1 cellular context compared by ENCODE assay signal in the genomic region with DNA sequence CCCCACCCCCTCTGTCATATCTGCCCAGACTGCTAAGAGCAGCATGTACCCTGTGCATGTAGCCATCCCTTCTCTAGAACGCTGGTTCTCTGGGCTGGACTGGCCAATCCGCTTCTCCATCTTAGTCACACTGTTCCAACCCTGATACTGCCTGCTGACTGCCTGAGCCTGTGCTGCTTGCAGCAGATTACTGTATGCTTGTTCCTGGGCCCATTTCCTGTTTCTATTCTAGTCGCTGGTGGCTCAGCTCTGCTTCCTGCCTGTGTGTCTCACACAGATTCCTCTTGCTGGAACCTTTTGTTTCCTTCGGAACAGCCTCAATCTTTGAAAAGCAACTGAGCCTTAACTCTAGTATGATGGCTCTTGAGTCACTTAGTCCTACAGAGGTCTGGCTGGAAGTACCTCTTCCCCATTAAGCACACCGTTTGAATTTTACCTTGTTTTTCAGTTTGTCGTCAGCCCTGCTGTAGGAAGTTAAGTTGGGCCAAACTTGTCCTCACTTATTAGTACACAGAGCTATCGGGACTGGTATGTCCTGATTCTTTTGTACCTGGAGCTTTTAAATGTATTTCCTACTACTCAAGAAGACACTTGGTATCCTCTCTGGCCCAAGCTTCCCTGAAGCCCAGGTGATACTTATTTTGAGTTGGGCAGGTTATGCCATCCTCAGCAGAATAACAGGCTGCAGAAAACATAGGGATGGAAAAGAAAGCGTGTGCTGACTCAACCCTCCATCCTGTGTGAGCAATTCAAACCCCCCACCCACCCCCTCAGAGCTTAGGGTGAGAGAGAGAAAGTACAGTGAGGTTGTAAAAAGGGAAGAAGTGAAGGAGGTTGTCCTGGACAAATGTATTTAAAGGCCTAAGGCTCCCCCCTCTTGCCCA.
TF ChIP-seq lines count a peak whose summit lies in the region.

No MANE protein-coding gene starts in this region.

TF ChIP-seq in GM12878, 131 proteins besides CTCF, POLR2A, EP300 and RAD21 (continued from another document and continues in another):
- TF ChIP-seq ASH2L (IDR thresholded peaks at IDR 0.05; ENCODE audit: borderline replicate concordance, low read depth) = no peak
- no peak for TF ChIP-seq SUZ12 (IDR thresholded peaks at IDR 0.05; ENCODE audit: unreplicated experiment)
- no peak for TF ChIP-seq HDAC6 (IDR thresholded peaks at IDR 0.05; ENCODE audit: unreplicated experiment)
- TF ChIP-seq NBN (IDR thresholded peaks at IDR 0.05) = peak; percentile 99
- TF ChIP-seq STAT3 (IDR thresholded peaks at IDR 0.05; ENCODE audit: low read depth, low read length) = no peak
- TF ChIP-seq, protein P1, sequence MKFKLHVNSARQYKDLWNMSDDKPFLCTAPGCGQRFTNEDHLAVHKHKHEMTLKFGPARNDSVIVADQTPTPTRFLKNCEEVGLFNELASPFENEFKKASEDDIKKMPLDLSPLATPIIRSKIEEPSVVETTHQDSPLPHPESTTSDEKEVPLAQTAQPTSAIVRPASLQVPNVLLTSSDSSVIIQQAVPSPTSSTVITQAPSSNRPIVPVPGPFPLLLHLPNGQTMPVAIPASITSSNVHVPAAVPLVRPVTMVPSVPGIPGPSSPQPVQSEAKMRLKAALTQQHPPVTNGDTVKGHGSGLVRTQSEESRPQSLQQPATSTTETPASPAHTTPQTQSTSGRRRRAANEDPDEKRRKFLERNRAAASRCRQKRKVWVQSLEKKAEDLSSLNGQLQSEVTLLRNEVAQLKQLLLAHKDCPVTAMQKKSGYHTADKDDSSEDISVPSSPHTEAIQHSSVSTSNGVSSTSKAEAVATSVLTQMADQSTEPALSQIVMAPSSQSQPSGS (IDR thresholded peaks at IDR 0.05; ENCODE audit: low read length) = peak; percentile 73; the same call in 1 of the 2 replicates
- TF ChIP-seq SREBF1 (IDR thresholded peaks at IDR 0.05; ENCODE audit: low read length) = no peak
- TF ChIP-seq NR2F1 (conservative IDR thresholded peaks at IDR 0.05) = no peak
- TF ChIP-seq, protein P2, sequence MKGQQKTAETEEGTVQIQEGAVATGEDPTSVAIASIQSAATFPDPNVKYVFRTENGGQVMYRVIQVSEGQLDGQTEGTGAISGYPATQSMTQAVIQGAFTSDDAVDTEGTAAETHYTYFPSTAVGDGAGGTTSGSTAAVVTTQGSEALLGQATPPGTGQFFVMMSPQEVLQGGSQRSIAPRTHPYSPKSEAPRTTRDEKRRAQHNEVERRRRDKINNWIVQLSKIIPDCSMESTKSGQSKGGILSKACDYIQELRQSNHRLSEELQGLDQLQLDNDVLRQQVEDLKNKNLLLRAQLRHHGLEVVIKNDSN (IDR thresholded peaks at IDR 0.05; ENCODE audit: borderline replicate concordance, extremely low read length, insufficient read depth, low read depth, low read length) = peak; percentile 28
- no peak for TF ChIP-seq SMAD1 (IDR thresholded peaks at IDR 0.05; ENCODE audit: low read depth, partially characterized antibody)
- peak in 1 of 2 experiments; percentile 99; a peak in 2 of 4 replicates for TF ChIP-seq ETV6 (conservative IDR thresholded peaks at IDR 0.05 in 1 of 2, IDR thresholded peaks at IDR 0.05 in 1 of 2; ENCODE audit: borderline replicate concordance in 1 of 2, low read depth in 1 of 2)
- peak; percentile 37; the same call in 1 of the 2 replicates for TF ChIP-seq ZNF217 (IDR thresholded peaks at IDR 0.05)
- peak; percentile 90 for TF ChIP-seq YY1 (IDR thresholded peaks at IDR 0.05; ENCODE audit: low read depth, low read length)
- no peak for TF ChIP-seq KDM1A (IDR thresholded peaks at IDR 0.05; ENCODE audit: borderline replicate concordance)
- TF ChIP-seq JUND (IDR thresholded peaks at IDR 0.05; ENCODE audit: low read depth, low read length) = no peak
- TF ChIP-seq, protein P3, sequence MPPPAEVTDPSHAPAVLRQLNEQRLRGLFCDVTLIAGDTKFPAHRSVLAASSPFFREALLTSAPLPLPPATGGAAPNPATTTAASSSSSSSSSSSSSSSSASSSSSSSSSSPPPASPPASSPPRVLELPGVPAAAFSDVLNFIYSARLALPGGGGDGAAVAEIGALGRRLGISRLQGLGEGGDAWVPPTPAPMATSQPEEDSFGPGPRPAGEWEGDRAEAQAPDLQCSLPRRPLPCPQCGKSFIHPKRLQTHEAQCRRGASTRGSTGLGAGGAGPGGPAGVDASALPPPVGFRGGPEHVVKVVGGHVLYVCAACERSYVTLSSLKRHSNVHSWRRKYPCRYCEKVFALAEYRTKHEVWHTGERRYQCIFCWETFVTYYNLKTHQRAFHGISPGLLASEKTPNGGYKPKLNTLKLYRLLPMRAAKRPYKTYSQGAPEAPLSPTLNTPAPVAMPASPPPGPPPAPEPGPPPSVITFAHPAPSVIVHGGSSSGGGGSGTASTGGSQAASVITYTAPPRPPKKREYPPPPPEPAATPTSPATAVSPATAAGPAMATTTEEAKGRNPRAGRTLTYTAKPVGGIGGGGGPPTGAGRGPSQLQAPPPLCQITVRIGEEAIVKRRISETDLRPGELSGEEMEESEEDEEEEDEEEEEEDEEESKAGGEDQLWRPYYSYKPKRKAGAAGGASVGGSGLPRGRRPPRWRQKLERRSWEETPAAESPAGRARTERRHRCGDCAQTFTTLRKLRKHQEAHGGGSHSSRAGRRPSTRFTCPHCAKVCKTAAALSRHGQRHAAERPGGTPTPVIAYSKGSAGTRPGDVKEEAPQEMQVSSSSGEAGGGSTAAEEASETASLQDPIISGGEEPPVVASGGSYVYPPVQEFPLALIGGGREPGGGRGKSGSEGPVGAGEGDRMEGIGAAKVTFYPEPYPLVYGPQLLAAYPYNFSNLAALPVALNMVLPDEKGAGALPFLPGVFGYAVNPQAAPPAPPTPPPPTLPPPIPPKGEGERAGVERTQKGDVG (CRISPR knock-in tag; IDR thresholded peaks at IDR 0.05) = no peak
- no peak; the same call in 1 of the 2 replicates for TF ChIP-seq CBFB (IDR thresholded peaks at IDR 0.05; ENCODE audit: low read depth)
- no peak for TF ChIP-seq GATAD2B (conservative IDR thresholded peaks at IDR 0.05; ENCODE audit: low read depth)
- peak; percentile 84 for TF ChIP-seq CREB1 (IDR thresholded peaks at IDR 0.05; ENCODE audit: low read depth)
- TF ChIP-seq, protein P4, sequence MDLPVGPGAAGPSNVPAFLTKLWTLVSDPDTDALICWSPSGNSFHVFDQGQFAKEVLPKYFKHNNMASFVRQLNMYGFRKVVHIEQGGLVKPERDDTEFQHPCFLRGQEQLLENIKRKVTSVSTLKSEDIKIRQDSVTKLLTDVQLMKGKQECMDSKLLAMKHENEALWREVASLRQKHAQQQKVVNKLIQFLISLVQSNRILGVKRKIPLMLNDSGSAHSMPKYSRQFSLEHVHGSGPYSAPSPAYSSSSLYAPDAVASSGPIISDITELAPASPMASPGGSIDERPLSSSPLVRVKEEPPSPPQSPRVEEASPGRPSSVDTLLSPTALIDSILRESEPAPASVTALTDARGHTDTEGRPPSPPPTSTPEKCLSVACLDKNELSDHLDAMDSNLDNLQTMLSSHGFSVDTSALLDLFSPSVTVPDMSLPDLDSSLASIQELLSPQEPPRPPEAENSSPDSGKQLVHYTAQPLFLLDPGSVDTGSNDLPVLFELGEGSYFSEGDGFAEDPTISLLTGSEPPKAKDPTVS (IDR thresholded peaks at IDR 0.05; ENCODE audit: low read depth, low read length) = no peak
- no peak for TF ChIP-seq CHD1 (IDR thresholded peaks at IDR 0.05; ENCODE audit: low read depth, low read length)
- TF ChIP-seq, protein P5, sequence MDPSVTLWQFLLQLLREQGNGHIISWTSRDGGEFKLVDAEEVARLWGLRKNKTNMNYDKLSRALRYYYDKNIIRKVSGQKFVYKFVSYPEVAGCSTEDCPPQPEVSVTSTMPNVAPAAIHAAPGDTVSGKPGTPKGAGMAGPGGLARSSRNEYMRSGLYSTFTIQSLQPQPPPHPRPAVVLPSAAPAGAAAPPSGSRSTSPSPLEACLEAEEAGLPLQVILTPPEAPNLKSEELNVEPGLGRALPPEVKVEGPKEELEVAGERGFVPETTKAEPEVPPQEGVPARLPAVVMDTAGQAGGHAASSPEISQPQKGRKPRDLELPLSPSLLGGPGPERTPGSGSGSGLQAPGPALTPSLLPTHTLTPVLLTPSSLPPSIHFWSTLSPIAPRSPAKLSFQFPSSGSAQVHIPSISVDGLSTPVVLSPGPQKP (IDR thresholded peaks at IDR 0.05; ENCODE audit: low read depth, low read length) = peak; percentile 94
- no peak for TF ChIP-seq RBBP5 (conservative IDR thresholded peaks at IDR 0.05)
- TF ChIP-seq WRNIP1 (IDR thresholded peaks at IDR 0.05; ENCODE audit: borderline replicate concordance, low read depth, low read length) = 0 out of 2 replicates have a peak, but pooled peaks have one; percentile 76
- TF ChIP-seq, protein P6, sequence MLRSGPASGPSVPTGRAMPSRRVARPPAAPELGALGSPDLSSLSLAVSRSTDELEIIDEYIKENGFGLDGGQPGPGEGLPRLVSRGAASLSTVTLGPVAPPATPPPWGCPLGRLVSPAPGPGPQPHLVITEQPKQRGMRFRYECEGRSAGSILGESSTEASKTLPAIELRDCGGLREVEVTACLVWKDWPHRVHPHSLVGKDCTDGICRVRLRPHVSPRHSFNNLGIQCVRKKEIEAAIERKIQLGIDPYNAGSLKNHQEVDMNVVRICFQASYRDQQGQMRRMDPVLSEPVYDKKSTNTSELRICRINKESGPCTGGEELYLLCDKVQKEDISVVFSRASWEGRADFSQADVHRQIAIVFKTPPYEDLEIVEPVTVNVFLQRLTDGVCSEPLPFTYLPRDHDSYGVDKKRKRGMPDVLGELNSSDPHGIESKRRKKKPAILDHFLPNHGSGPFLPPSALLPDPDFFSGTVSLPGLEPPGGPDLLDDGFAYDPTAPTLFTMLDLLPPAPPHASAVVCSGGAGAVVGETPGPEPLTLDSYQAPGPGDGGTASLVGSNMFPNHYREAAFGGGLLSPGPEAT (IDR thresholded peaks at IDR 0.05; ENCODE audit: low read depth) = peak; percentile 86
- TF ChIP-seq SUPT20H (IDR thresholded peaks at IDR 0.05; ENCODE audit: borderline replicate concordance, control insufficient read depth, low read depth, low read length) = no peak
- peak; percentile 78 for TF ChIP-seq RELA (IDR thresholded peaks at IDR 0.05; ENCODE audit: borderline replicate concordance, partially characterized antibody)
- no peak; a peak in 1 of 4 replicates for TF ChIP-seq CEBPB (IDR thresholded peaks at IDR 0.05; ENCODE audit: borderline replicate concordance in 1 of 2, low read depth in 2 of 2, low read length in 2 of 2)
- peak; percentile 14; the same call in 1 of the 2 replicates for TF ChIP-seq SMC3 (IDR thresholded peaks at IDR 0.05; ENCODE audit: borderline replicate concordance, low read length)
- no peak for TF ChIP-seq MYB (IDR thresholded peaks at IDR 0.05; ENCODE audit: borderline replicate concordance, low read depth, low read length)
- TF ChIP-seq ZNF207 (IDR thresholded peaks at IDR 0.05; ENCODE audit: borderline replicate concordance) = peak; percentile 64; the same call in 1 of the 2 replicates
- peak; percentile 60; the same call in 1 of the 2 replicates for TF ChIP-seq STAT1 (conservative IDR thresholded peaks at IDR 0.05)
- TF ChIP-seq, protein P7, sequence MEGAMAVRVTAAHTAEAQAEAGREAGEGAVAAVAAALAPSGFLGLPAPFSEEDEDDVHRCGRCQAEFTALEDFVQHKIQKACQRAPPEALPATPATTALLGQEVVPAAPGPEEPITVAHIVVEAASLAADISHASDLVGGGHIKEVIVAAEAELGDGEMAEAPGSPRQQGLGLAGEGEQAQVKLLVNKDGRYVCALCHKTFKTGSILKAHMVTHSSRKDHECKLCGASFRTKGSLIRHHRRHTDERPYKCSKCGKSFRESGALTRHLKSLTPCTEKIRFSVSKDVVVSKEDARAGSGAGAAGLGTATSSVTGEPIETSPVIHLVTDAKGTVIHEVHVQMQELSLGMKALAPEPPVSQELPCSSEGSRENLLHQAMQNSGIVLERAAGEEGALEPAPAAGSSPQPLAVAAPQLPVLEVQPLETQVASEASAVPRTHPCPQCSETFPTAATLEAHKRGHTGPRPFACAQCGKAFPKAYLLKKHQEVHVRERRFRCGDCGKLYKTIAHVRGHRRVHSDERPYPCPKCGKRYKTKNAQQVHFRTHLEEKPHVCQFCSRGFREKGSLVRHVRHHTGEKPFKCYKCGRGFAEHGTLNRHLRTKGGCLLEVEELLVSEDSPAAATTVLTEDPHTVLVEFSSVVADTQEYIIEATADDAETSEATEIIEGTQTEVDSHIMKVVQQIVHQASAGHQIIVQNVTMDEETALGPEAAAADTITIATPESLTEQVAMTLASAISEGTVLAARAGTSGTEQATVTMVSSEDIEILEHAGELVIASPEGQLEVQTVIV (IDR thresholded peaks at IDR 0.05; ENCODE audit: borderline replicate concordance, partially characterized antibody) = peak; percentile 51
- peak; percentile 83 for TF ChIP-seq TARDBP (IDR thresholded peaks at IDR 0.05; ENCODE audit: borderline replicate concordance)
- TF ChIP-seq, protein P8, sequence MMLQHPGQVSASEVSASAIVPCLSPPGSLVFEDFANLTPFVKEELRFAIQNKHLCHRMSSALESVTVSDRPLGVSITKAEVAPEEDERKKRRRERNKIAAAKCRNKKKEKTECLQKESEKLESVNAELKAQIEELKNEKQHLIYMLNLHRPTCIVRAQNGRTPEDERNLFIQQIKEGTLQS (IDR thresholded peaks at IDR 0.05; ENCODE audit: borderline replicate concordance, extremely low read depth, low read depth, low read length) = peak; percentile 61; the same call in 1 of the 2 replicates
- peak; percentile 98 for TF ChIP-seq CBX5 (IDR thresholded peaks at IDR 0.05; ENCODE audit: low read depth)
- TF ChIP-seq NFYA (IDR thresholded peaks at IDR 0.05; ENCODE audit: borderline replicate concordance, low read depth, low read length) = no peak
- TF ChIP-seq, protein P9, sequence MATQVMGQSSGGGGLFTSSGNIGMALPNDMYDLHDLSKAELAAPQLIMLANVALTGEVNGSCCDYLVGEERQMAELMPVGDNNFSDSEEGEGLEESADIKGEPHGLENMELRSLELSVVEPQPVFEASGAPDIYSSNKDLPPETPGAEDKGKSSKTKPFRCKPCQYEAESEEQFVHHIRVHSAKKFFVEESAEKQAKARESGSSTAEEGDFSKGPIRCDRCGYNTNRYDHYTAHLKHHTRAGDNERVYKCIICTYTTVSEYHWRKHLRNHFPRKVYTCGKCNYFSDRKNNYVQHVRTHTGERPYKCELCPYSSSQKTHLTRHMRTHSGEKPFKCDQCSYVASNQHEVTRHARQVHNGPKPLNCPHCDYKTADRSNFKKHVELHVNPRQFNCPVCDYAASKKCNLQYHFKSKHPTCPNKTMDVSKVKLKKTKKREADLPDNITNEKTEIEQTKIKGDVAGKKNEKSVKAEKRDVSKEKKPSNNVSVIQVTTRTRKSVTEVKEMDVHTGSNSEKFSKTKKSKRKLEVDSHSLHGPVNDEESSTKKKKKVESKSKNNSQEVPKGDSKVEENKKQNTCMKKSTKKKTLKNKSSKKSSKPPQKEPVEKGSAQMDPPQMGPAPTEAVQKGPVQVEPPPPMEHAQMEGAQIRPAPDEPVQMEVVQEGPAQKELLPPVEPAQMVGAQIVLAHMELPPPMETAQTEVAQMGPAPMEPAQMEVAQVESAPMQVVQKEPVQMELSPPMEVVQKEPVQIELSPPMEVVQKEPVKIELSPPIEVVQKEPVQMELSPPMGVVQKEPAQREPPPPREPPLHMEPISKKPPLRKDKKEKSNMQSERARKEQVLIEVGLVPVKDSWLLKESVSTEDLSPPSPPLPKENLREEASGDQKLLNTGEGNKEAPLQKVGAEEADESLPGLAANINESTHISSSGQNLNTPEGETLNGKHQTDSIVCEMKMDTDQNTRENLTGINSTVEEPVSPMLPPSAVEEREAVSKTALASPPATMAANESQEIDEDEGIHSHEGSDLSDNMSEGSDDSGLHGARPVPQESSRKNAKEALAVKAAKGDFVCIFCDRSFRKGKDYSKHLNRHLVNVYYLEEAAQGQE (IDR thresholded peaks at IDR 0.05; ENCODE audit: low read depth, low read length) = no peak
- TF ChIP-seq CREM (IDR thresholded peaks at IDR 0.05; ENCODE audit: low read depth) = peak; percentile 85
